In the genomic region with DNA sequence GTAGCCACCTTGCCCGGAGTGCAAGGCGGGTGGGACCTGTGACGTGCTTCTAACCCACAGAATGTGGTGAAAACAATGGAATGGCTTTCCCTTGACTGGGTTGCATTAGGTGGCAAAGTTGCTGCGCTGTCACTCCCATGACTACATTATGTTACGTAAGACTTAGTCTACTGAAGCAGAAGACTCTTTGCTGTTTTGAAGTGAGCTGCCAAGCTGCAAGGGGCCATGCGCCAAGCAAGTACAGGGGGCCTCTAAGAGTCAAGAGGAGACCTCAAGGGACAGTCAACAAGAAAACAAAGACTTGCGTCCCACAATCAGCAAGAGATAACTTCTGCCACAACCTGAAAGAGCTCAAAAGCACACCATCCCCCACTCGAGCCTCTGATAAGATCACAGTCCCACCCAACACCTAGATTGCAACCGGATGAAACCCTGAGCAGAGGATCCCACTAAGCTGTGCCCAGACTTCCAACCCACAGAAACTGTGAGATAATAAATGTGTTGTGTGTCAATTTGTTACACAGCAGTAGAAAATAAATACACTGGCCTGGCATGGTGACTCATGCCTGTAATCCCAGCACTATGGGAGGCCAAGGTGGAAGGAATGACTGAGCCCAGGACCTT, we compare ENCODE assay signal across 8 cellular contexts. TPM values are rescaled to one million over a fixed set of nuclear protein-coding genes. Genes with fewer than 3 reads are reported as not detected.
DNase-seq lines count a peak whose midpoint lies in the region; ATAC-seq and TF ChIP-seq lines count a peak whose summit lies in the region.

No MANE protein-coding gene starts in this region.

- POLR2A ChIA-PET in activated CD4-positive, alpha-beta T cell treated with anti-CD3 and anti-CD28 coated beads, Interleukin-2, amount 10 ng/mL, durations not matched to agents 7 days and 5 days (lab: Charles Lee): no interaction called here
- POLR2A ChIA-PET in WTC11 (lab: Charles Lee): no interaction called here

- H3K4me3 Mint-ChIP-seq in activated CD4-positive, alpha-beta T cell treated with anti-CD3 and anti-CD28 coated beads, Interleukin-2, amount 10 ng/mL, durations not matched to agents 7 days and 5 days: no peak overlapping the region
- no peak overlapping the region for H3K4me3 Mint-ChIP-seq in WTC11

- ATAC-seq in WTC11: no peak
- ATAC-seq in stimulated activated naive CD8-positive, alpha-beta T cell treated with anti-CD3 and anti-CD28 coated beads, Interleukin-15, Interleukin-2, amounts not matched to agents 100 U/mL and 50 U/mL, for 24 hours: peak; percentile 22
- ATAC-seq in GM21423 (IDR thresholded peaks at IDR 0.05; ENCODE audit: unreplicated experiment): no peak

- peaks cover 5% of the 10 kb centered on the region for H3K9me3 Mint-ChIP-seq in activated CD4-positive, alpha-beta T cell treated with anti-CD3 and anti-CD28 coated beads, Interleukin-2, amount 10 ng/mL, durations not matched to agents 7 days and 5 days
- H3K9me3 Mint-ChIP-seq in WTC11: peaks cover 3% of the 10 kb centered on the region; the same call in 1 of the 2 replicates

- H3K4me3 ChIP-seq in fibroblast of the aortic adventitia (ENCODE audit: low read depth, low read length): no peak overlapping the region

- peak overlapping the region; percentile 70 for H3K27ac Mint-ChIP-seq in activated CD4-positive, alpha-beta T cell treated with anti-CD3 and anti-CD28 coated beads, Interleukin-2, amount 10 ng/mL, durations not matched to agents 7 days and 5 days
- H3K27ac Mint-ChIP-seq in WTC11: peak overlapping the region; percentile 28

- CTCF ChIA-PET in activated CD4-positive, alpha-beta T cell treated with anti-CD3 and anti-CD28 coated beads, Interleukin-2, amount 10 ng/mL, durations not matched to agents 7 days and 5 days (lab: Charles Lee): interaction anchor here (0.6 to 1.6 kb wide), 5 partner anchors 9 to 225 kb away, joined by 3 to 6 read pairs (median 4); no protein-coding TSS in a partner anchor
- CTCF ChIA-PET in WTC11 (lab: Charles Lee): interaction anchor here (1.3 kb wide), 1 partner anchor 48 kb away, joined by 4 read pairs; no protein-coding TSS in a partner anchor

- H3K36me3 Mint-ChIP-seq in activated CD4-positive, alpha-beta T cell treated with anti-CD3 and anti-CD28 coated beads, Interleukin-2, amount 10 ng/mL, durations not matched to agents 7 days and 5 days (ENCODE audit: low read depth): peaks cover 32% of the 10 kb centered on the region
- H3K36me3 Mint-ChIP-seq in WTC11: no peaks in the 10 kb centered on the region

- no peak for DNase-seq in activated CD4-positive, alpha-beta T cell treated with anti-CD3 and anti-CD28 coated beads, Interleukin-2, amount 10 ng/mL, durations not matched to agents 7 days and 5 days
- no peak for DNase-seq in activated CD4-positive, alpha-beta T cell treated with anti-CD3 and anti-CD28 coated beads, Interleukin-2, amount 50 U/mL, for 4 hours
- no peak for DNase-seq in WTC11 (ENCODE audit: low spot score)
- DNase-seq in fibroblast of the aortic adventitia (ENCODE audit: low read depth): peak; percentile 74
- no peak for DNase-seq in stimulated activated naive CD8-positive, alpha-beta T cell treated with anti-CD3 and anti-CD28 coated beads, Interleukin-15, Interleukin-2, amounts not matched to agents 100 U/mL and 50 U/mL, for 24 hours
- DNase-seq in HT-29 (ENCODE audit: low spot score): no peak
- DNase-seq in activated CD8-positive, alpha-beta memory T cell treated with anti-CD3 and anti-CD28 coated beads, Interleukin-2, amount 50 U/mL, for 4 hours: no peak

- no peak for TF ChIP-seq CTCF in WTC11 (IDR thresholded peaks at IDR 0.05)
- no peak for TF ChIP-seq CTCF in fibroblast of the aortic adventitia (IDR thresholded peaks at IDR 0.05; ENCODE audit: insufficient read depth, low read length)

- peaks cover 85% of the 10 kb centered on the region for H3K4me1 Mint-ChIP-seq in activated CD4-positive, alpha-beta T cell treated with anti-CD3 and anti-CD28 coated beads, Interleukin-2, amount 10 ng/mL, durations not matched to agents 7 days and 5 days
- peaks cover 63% of the 10 kb centered on the region for H3K4me1 Mint-ChIP-seq in WTC11

- no peaks in the 10 kb centered on the region for H3K27me3 Mint-ChIP-seq in activated CD4-positive, alpha-beta T cell treated with anti-CD3 and anti-CD28 coated beads, Interleukin-2, amount 10 ng/mL, durations not matched to agents 7 days and 5 days
- no peaks in the 10 kb centered on the region for H3K27me3 Mint-ChIP-seq in WTC11 (ENCODE audit: low read depth)

TF ChIP-seq in WTC11, 78 proteins besides CTCF, POLR2A, EP300 and RAD21 (continues in another document):
- TF ChIP-seq, protein P1, sequence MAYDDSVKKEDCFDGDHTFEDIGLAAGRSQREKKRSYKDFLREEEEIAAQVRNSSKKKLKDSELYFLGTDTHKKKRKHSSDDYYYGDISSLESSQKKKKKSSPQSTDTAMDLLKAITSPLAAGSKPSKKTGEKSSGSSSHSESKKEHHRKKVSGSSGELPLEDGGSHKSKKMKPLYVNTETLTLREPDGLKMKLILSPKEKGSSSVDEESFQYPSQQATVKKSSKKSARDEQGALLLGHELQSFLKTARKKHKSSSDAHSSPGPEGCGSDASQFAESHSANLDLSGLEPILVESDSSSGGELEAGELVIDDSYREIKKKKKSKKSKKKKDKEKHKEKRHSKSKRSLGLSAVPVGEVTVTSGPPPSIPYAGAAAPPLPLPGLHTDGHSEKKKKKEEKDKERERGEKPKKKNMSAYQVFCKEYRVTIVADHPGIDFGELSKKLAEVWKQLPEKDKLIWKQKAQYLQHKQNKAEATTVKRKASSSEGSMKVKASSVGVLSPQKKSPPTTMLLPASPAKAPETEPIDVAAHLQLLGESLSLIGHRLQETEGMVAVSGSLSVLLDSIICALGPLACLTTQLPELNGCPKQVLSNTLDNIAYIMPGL (CRISPR knock-in tag; IDR thresholded peaks at IDR 0.05): no peak
- TF ChIP-seq SOX15 (CRISPR knock-in tag; IDR thresholded peaks at IDR 0.05): no peak
- TF ChIP-seq, protein P2, sequence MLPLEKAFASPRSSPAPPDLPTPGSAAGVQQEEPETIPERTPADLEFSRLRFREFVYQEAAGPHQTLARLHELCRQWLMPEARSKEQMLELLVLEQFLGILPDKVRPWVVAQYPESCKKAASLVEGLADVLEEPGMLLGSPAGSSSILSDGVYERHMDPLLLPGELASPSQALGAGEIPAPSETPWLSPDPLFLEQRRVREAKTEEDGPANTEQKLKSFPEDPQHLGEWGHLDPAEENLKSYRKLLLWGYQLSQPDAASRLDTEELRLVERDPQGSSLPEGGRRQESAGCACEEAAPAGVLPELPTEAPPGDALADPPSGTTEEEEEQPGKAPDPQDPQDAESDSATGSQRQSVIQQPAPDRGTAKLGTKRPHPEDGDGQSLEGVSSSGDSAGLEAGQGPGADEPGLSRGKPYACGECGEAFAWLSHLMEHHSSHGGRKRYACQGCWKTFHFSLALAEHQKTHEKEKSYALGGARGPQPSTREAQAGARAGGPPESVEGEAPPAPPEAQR (CRISPR knock-in tag; IDR thresholded peaks at IDR 0.05): no peak
- no peak for TF ChIP-seq ZNF396 (CRISPR knock-in tag; IDR thresholded peaks at IDR 0.05; ENCODE audit: borderline replicate concordance)
- TF ChIP-seq MXD4 (CRISPR knock-in tag; IDR thresholded peaks at IDR 0.05; ENCODE audit: borderline replicate concordance): no peak
- no peak for TF ChIP-seq EMX1 (CRISPR knock-in tag; IDR thresholded peaks at IDR 0.05)
- TF ChIP-seq RORB (CRISPR knock-in tag; IDR thresholded peaks at IDR 0.05): no peak
- TF ChIP-seq TEAD1 (CRISPR knock-in tag; IDR thresholded peaks at IDR 0.05): no peak
- no peak for TF ChIP-seq GABPB1 (CRISPR knock-in tag; IDR thresholded peaks at IDR 0.05)
- no peak for TF ChIP-seq NR2C2 (CRISPR knock-in tag; IDR thresholded peaks at IDR 0.05)
- TF ChIP-seq, protein P3, sequence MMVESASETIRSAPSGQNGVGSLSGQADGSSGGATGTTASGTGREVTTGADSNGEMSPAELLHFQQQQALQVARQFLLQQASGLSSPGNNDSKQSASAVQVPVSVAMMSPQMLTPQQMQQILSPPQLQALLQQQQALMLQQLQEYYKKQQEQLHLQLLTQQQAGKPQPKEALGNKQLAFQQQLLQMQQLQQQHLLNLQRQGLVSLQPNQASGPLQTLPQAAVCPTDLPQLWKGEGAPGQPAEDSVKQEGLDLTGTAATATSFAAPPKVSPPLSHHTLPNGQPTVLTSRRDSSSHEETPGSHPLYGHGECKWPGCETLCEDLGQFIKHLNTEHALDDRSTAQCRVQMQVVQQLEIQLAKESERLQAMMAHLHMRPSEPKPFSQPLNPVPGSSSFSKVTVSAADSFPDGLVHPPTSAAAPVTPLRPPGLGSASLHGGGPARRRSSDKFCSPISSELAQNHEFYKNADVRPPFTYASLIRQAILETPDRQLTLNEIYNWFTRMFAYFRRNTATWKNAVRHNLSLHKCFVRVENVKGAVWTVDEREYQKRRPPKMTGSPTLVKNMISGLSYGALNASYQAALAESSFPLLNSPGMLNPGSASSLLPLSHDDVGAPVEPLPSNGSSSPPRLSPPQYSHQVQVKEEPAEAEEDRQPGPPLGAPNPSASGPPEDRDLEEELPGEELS (CRISPR knock-in tag; IDR thresholded peaks at IDR 0.05): no peak
- TF ChIP-seq, protein P4, sequence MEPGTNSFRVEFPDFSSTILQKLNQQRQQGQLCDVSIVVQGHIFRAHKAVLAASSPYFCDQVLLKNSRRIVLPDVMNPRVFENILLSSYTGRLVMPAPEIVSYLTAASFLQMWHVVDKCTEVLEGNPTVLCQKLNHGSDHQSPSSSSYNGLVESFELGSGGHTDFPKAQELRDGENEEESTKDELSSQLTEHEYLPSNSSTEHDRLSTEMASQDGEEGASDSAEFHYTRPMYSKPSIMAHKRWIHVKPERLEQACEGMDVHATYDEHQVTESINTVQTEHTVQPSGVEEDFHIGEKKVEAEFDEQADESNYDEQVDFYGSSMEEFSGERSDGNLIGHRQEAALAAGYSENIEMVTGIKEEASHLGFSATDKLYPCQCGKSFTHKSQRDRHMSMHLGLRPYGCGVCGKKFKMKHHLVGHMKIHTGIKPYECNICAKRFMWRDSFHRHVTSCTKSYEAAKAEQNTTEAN (CRISPR knock-in tag; IDR thresholded peaks at IDR 0.05): no peak

RNA-seq across cellular contexts. Expression of a gene that starts 16.5 kb away (rescaled TPM):
- total RNA-seq in activated CD4-positive, alpha-beta T cell treated with anti-CD3 and anti-CD28 coated beads, Interleukin-2, amount 10 ng/mL, durations not matched to agents 7 days and 5 days: 100 to 1,000 TPM; 158 to 178 TPM
- total RNA-seq in WTC11 (2021) (142 to 184 TPM (median 146 TPM) in 3 replicates), fibroblast of the aortic adventitia (ENCODE audit: low replicate concordance) (66.4 and 78.9 TPM in 2 replicates)
- total RNA-seq in HT-29 (2014; rRNA removed; shearing (Covaris generic)): 92.5 and 122 TPM in 2 replicates

RNA-seq across cellular contexts. Expression of a gene that starts 34.3 kb away (rescaled TPM):
- 100 to 1,000 TPM in 1 of 2 experiments, 10 to 100 TPM in 1; 88.3 to 101 TPM for total RNA-seq in activated CD4-positive, alpha-beta T cell treated with anti-CD3 and anti-CD28 coated beads, Interleukin-2, amount 10 ng/mL, durations not matched to agents 7 days and 5 days
- total RNA-seq in WTC11 (2021): 132 to 141 TPM (median 133 TPM) in 3 replicates
- 78.1 and 98.7 TPM in 2 replicates for total RNA-seq in fibroblast of the aortic adventitia (ENCODE audit: low replicate concordance)
- 150 and 162 TPM in 2 replicates for total RNA-seq in HT-29 (2014; rRNA removed; shearing (Covaris generic))
